ENCODE assay signal across 13 cellular contexts in the genomic region with DNA sequence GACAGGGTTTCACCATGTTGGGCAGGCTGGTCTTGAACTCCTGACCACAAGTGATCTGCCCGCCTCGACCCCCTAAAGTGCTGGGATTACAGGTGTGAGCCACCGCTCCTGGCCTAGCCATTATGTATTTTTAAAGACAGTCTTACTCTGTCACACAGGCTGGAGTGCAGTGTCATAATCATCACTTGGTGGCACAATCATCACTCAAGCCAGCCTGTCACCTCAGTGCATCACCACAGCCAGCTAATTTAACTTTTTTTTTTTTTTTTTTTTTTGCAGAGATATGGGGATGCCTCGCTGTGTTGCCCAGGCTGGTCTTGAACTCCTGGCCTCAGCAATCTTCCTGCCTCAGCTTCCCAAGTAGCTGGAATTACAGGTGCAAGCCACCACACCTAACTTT. TPM values are rescaled to one million over a fixed set of nuclear protein-coding genes. Genes with fewer than 3 reads are reported as not detected.
A peak's percentile ranks its signal among the peaks of the same experiment; 100 is the strongest.
DNase-seq lines count a peak whose midpoint lies in the region; ATAC-seq and TF ChIP-seq lines count a peak whose summit lies in the region.
"Not testable (repeated sequence)": the region's sequence is repeated elsewhere in the genome, so short reads cannot be mapped to it uniquely, and the experiment has no call there.
"Had no signal": no experiment of that assay in that cellular context is flagged by ENCODE, and none has a peak within 500 bp of the region (broad histone marks: within the 10 kb centered on the region; RNA-seq: fewer than 3 reads in every experiment).

No MANE protein-coding gene starts in this region.

- not testable (repeated sequence) for H3K4me3 Mint-ChIP-seq in T-helper 1 cell treated with Interleukin-12 subunit alpha and Interleukin-12 subunit beta and Interleukin-4 antibody, amounts not matched to agents 30 μg/mL and 1 μg/mL, for 36 hours; activated CD4-positive, alpha-beta T cell treated with anti-CD3 and anti-CD28 coated beads, Interleukin-2, amount 10 ng/mL, durations not matched to agents 24 days and 14 days; activated CD8-positive, alpha-beta T cell treated with anti-CD3 and anti-CD28 coated beads for 36 hours; activated T-cell treated with anti-CD3 and anti-CD28 coated beads, Interleukin-2, amount 50 U/mL, for 24 hours; activated T-helper 17 cell treated with anti-CD3 and anti-CD28 coated beads, Interleukin-2, amount 50 U/mL, for 72 hours
- peak overlapping the region; percentile 67 for H3K4me3 Mint-ChIP-seq in natural killer cell treated with Interleukin-12 subunit alpha and Interleukin-12 subunit beta and Interleukin-15 and Interleukin-18, amount 100 ng/mL, for 72 hours

- peak overlapping the region; percentile 85 for H3K27ac Mint-ChIP-seq in T-helper 1 cell treated with Interleukin-12 subunit alpha and Interleukin-12 subunit beta and Interleukin-4 antibody, amounts not matched to agents 30 μg/mL and 1 μg/mL, for 36 hours
- H3K27ac Mint-ChIP-seq in activated CD4-positive, alpha-beta T cell treated with anti-CD3 and anti-CD28 coated beads, Interleukin-2, amount 10 ng/mL, durations not matched to agents 24 days and 14 days, result peak overlapping the region; percentile 65
- H3K27ac Mint-ChIP-seq in activated CD8-positive, alpha-beta T cell treated with anti-CD3 and anti-CD28 coated beads for 36 hours, result peak overlapping the region; percentile 52
- peak overlapping the region; percentile 88 for H3K27ac Mint-ChIP-seq in activated T-cell treated with anti-CD3 and anti-CD28 coated beads, Interleukin-2, amount 50 U/mL, for 24 hours
- peak overlapping the region; percentile 94 for H3K27ac Mint-ChIP-seq in activated T-helper 17 cell treated with anti-CD3 and anti-CD28 coated beads, Interleukin-2, amount 50 U/mL, for 72 hours
- peak overlapping the region in 1 of 2 donors; percentile 65 for H3K27ac Mint-ChIP-seq in activated naive CD4-positive, alpha-beta T cell treated with anti-CD3 and anti-CD28 coated beads, Interleukin-2, amount 50 U/mL, for 72 hours
- H3K27ac Mint-ChIP-seq in natural killer cell treated with Interleukin-12 subunit alpha and Interleukin-12 subunit beta and Interleukin-15 and Interleukin-18, amount 100 ng/mL, for 72 hours, result peak overlapping the region; percentile 92 to 94

- CTCF ChIA-PET in activated CD8-positive, alpha-beta T cell treated with anti-CD3 and anti-CD28 coated beads for 36 hours (lab: Charles Lee), result interaction anchor here (0.9 kb wide), 2 partner anchors 11 kb away, joined by 3 to 4 read pairs; a partner anchor contains a TSS

- intact Hi-C loops in activated CD4-positive, alpha-beta T cell treated with anti-CD3 and anti-CD28 coated beads, Interleukin-2, amount 10 ng/mL, durations not matched to agents 24 days and 14 days (cut with micrococcal nuclease); activated CD8-positive, alpha-beta T cell treated with anti-CD3 and anti-CD28 coated beads for 36 hours (cut with micrococcal nuclease); Right ventricle myocardium superior (cut with DNase I): not testable (repeated sequence)

- peaks cover 37% of the 10 kb centered on the region for H3K36me3 Mint-ChIP-seq in T-helper 1 cell treated with Interleukin-12 subunit alpha and Interleukin-12 subunit beta and Interleukin-4 antibody, amounts not matched to agents 30 μg/mL and 1 μg/mL, for 36 hours (ENCODE audit: low read depth)
- peaks cover 50% of the 10 kb centered on the region for H3K36me3 Mint-ChIP-seq in activated CD4-positive, alpha-beta T cell treated with anti-CD3 and anti-CD28 coated beads, Interleukin-2, amount 10 ng/mL, durations not matched to agents 24 days and 14 days (ENCODE audit: low read depth)
- peaks cover 54% of the 10 kb centered on the region for H3K36me3 Mint-ChIP-seq in activated CD8-positive, alpha-beta T cell treated with anti-CD3 and anti-CD28 coated beads for 36 hours (ENCODE audit: low read depth)
- peaks cover 95% of the 10 kb centered on the region for H3K36me3 Mint-ChIP-seq in activated T-cell treated with anti-CD3 and anti-CD28 coated beads, Interleukin-2, amount 50 U/mL, for 24 hours (ENCODE audit: low read depth)
- peaks cover 100% of the 10 kb centered on the region for H3K36me3 Mint-ChIP-seq in activated T-helper 17 cell treated with anti-CD3 and anti-CD28 coated beads, Interleukin-2, amount 50 U/mL, for 72 hours (ENCODE audit: low read depth)
- peaks cover 11 to 14% of the 10 kb centered on the region in 2 donors for H3K36me3 Mint-ChIP-seq in activated naive CD4-positive, alpha-beta T cell treated with anti-CD3 and anti-CD28 coated beads, Interleukin-2, amount 50 U/mL, for 72 hours
- H3K36me3 Mint-ChIP-seq in natural killer cell treated with Interleukin-12 subunit alpha and Interleukin-12 subunit beta and Interleukin-15 and Interleukin-18, amount 100 ng/mL, for 72 hours, result not testable (repeated sequence)

- DNase-seq in activated CD4-positive, alpha-beta T cell treated with anti-CD3 and anti-CD28 coated beads, Interleukin-2, amount 10 ng/mL, durations not matched to agents 24 days and 14 days; activated CD8-positive, alpha-beta T cell treated with anti-CD3 and anti-CD28 coated beads for 36 hours; activated T-cell treated with anti-CD3 and anti-CD28 coated beads, Interleukin-2, amount 50 U/mL, for 24 hours; activated naive CD4-positive, alpha-beta T cell treated with anti-CD3 and anti-CD28 coated beads, Interleukin-2, amount 50 U/mL, for 72 hours (ENCODE audit: low spot score in 2 of 2); natural killer cell treated with Interleukin-12 subunit alpha and Interleukin-12 subunit beta and Interleukin-15 and Interleukin-18, amount 100 ng/mL, for 72 hours (ENCODE audit: low spot score): not testable (repeated sequence)
- DNase-seq in Right ventricle myocardium superior, result peak; percentile 17

- TF ChIP-seq CTCF in activated CD8-positive, alpha-beta T cell treated with anti-CD3 and anti-CD28 coated beads for 36 hours (IDR thresholded peaks at IDR 0.05), result not testable (repeated sequence)

- ATAC-seq in activated CD8-positive, alpha-beta T cell treated with anti-CD3 and anti-CD28 coated beads for 36 hours, result peak; percentile 21
- ATAC-seq in activated T-helper 17 cell treated with anti-CD3 and anti-CD28 coated beads, Interleukin-2, amount 50 U/mL, for 72 hours (replicated peaks), result peak; percentile 49
- peak; percentile 16 to 26 for ATAC-seq in activated naive CD4-positive, alpha-beta T cell treated with anti-CD3 and anti-CD28 coated beads, Interleukin-2, amount 50 U/mL, for 72 hours
- ATAC-seq in Right ventricle myocardium superior (ENCODE audit: poor library complexity), result not testable (repeated sequence)
- ATAC-seq in natural killer cell treated with Interleukin-12 subunit alpha and Interleukin-12 subunit beta and Interleukin-15 and Interleukin-18, amount 100 ng/mL, for 72 hours, result peak; percentile 58 to 65

- H3K4me1 Mint-ChIP-seq in T-helper 1 cell treated with Interleukin-12 subunit alpha and Interleukin-12 subunit beta and Interleukin-4 antibody, amounts not matched to agents 30 μg/mL and 1 μg/mL, for 36 hours (ENCODE audit: low read depth), result peaks cover 20% of the 10 kb centered on the region
- H3K4me1 Mint-ChIP-seq in activated CD4-positive, alpha-beta T cell treated with anti-CD3 and anti-CD28 coated beads, Interleukin-2, amount 10 ng/mL, durations not matched to agents 24 days and 14 days; activated CD8-positive, alpha-beta T cell treated with anti-CD3 and anti-CD28 coated beads for 36 hours (ENCODE audit: low read depth); activated T-helper 17 cell treated with anti-CD3 and anti-CD28 coated beads, Interleukin-2, amount 50 U/mL, for 72 hours: not testable (repeated sequence)
- peaks cover 14% of the 10 kb centered on the region for H3K4me1 Mint-ChIP-seq in activated T-cell treated with anti-CD3 and anti-CD28 coated beads, Interleukin-2, amount 50 U/mL, for 24 hours (ENCODE audit: low read depth)
- peaks cover 20 to 22% of the 10 kb centered on the region in 2 donors for H3K4me1 Mint-ChIP-seq in natural killer cell treated with Interleukin-12 subunit alpha and Interleukin-12 subunit beta and Interleukin-15 and Interleukin-18, amount 100 ng/mL, for 72 hours (ENCODE audit: low read depth in 2 of 2)

- H3K9me3 Mint-ChIP-seq in T-helper 1 cell treated with Interleukin-12 subunit alpha and Interleukin-12 subunit beta and Interleukin-4 antibody, amounts not matched to agents 30 μg/mL and 1 μg/mL, for 36 hours; activated CD4-positive, alpha-beta T cell treated with anti-CD3 and anti-CD28 coated beads, Interleukin-2, amount 10 ng/mL, durations not matched to agents 24 days and 14 days; activated CD8-positive, alpha-beta T cell treated with anti-CD3 and anti-CD28 coated beads for 36 hours; activated T-cell treated with anti-CD3 and anti-CD28 coated beads, Interleukin-2, amount 50 U/mL, for 24 hours; activated T-helper 17 cell treated with anti-CD3 and anti-CD28 coated beads, Interleukin-2, amount 50 U/mL, for 72 hours; activated naive CD4-positive, alpha-beta T cell treated with anti-CD3 and anti-CD28 coated beads, Interleukin-2, amount 50 U/mL, for 72 hours; natural killer cell treated with Interleukin-12 subunit alpha and Interleukin-12 subunit beta and Interleukin-15 and Interleukin-18, amount 100 ng/mL, for 72 hours: not testable (repeated sequence)

- not testable (repeated sequence) for H3K27me3 Mint-ChIP-seq in T-helper 1 cell treated with Interleukin-12 subunit alpha and Interleukin-12 subunit beta and Interleukin-4 antibody, amounts not matched to agents 30 μg/mL and 1 μg/mL, for 36 hours (ENCODE audit: low read depth); activated CD4-positive, alpha-beta T cell treated with anti-CD3 and anti-CD28 coated beads, Interleukin-2, amount 10 ng/mL, durations not matched to agents 24 days and 14 days; activated CD8-positive, alpha-beta T cell treated with anti-CD3 and anti-CD28 coated beads for 36 hours; activated T-cell treated with anti-CD3 and anti-CD28 coated beads, Interleukin-2, amount 50 U/mL, for 24 hours; activated T-helper 17 cell treated with anti-CD3 and anti-CD28 coated beads, Interleukin-2, amount 50 U/mL, for 72 hours; natural killer cell treated with Interleukin-12 subunit alpha and Interleukin-12 subunit beta and Interleukin-15 and Interleukin-18, amount 100 ng/mL, for 72 hours

- POLR2A ChIA-PET in activated CD8-positive, alpha-beta T cell treated with anti-CD3 and anti-CD28 coated beads for 36 hours (lab: Charles Lee), result interaction anchor here (1.0 kb wide), 1 partner anchor 12 kb away, joined by 3 read pairs; a partner anchor contains a TSS

RNA-seq across cellular contexts. Expression of a gene that starts 11.4 kb away (rescaled TPM):
- 108 and 110 TPM in 2 replicates for total RNA-seq in activated CD4-positive, alpha-beta T cell treated with anti-CD3 and anti-CD28 coated beads, Interleukin-2, amount 10 ng/mL, durations not matched to agents 24 days and 14 days
- 100 to 1,000 TPM; 158 to 162 TPM for total RNA-seq in activated CD8-positive, alpha-beta T cell treated with anti-CD3 and anti-CD28 coated beads for 36 hours
- 100 to 1,000 TPM in 1 of 2 donors, 10 to 100 TPM in 1; 96.0 to 112 TPM for total RNA-seq in activated T-helper 17 cell treated with anti-CD3 and anti-CD28 coated beads, Interleukin-2, amount 50 U/mL, for 72 hours
- total RNA-seq in activated naive CD4-positive, alpha-beta T cell treated with anti-CD3 and anti-CD28 coated beads, Interleukin-2, amount 50 U/mL, for 72 hours, result 100 to 1,000 TPM in 1 of 2 donors, 10 to 100 TPM in 1; 71.2 to 162 TPM
- 337 TPM for total RNA-seq in Right ventricle myocardium superior
- total RNA-seq in natural killer cell treated with Interleukin-12 subunit alpha and Interleukin-12 subunit beta and Interleukin-15 and Interleukin-18, amount 100 ng/mL, for 72 hours, result 10 to 100 TPM; 60.5 to 96.1 TPM

RNA-seq across cellular contexts. Expression of a gene that starts 24.1 kb away (rescaled TPM):
- 1.5 and 2.3 TPM in 2 replicates for total RNA-seq in activated CD4-positive, alpha-beta T cell treated with anti-CD3 and anti-CD28 coated beads, Interleukin-2, amount 10 ng/mL, durations not matched to agents 24 days and 14 days
- 10 to 100 TPM; 10.2 to 10.4 TPM for total RNA-seq in activated CD8-positive, alpha-beta T cell treated with anti-CD3 and anti-CD28 coated beads for 36 hours
- 1 to 10 TPM; 2.7 to 5.9 TPM for total RNA-seq in activated T-helper 17 cell treated with anti-CD3 and anti-CD28 coated beads, Interleukin-2, amount 50 U/mL, for 72 hours
- total RNA-seq in activated naive CD4-positive, alpha-beta T cell treated with anti-CD3 and anti-CD28 coated beads, Interleukin-2, amount 50 U/mL, for 72 hours, result 1 to 10 TPM; 3.7 to 7.1 TPM
- total RNA-seq in Right ventricle myocardium superior, result 0.35 TPM
- 1 to 10 TPM; 2.1 to 2.5 TPM for total RNA-seq in natural killer cell treated with Interleukin-12 subunit alpha and Interleukin-12 subunit beta and Interleukin-15 and Interleukin-18, amount 100 ng/mL, for 72 hours

RNA-seq across cellular contexts. Expression of a gene that starts 27.7 kb away (rescaled TPM):
- total RNA-seq in activated CD4-positive, alpha-beta T cell treated with anti-CD3 and anti-CD28 coated beads, Interleukin-2, amount 10 ng/mL, durations not matched to agents 24 days and 14 days, result not detected in 2 replicates
- total RNA-seq in activated CD8-positive, alpha-beta T cell treated with anti-CD3 and anti-CD28 coated beads for 36 hours, result not detected
- total RNA-seq in activated T-helper 17 cell treated with anti-CD3 and anti-CD28 coated beads, Interleukin-2, amount 50 U/mL, for 72 hours, result not detected
- not detected for total RNA-seq in activated naive CD4-positive, alpha-beta T cell treated with anti-CD3 and anti-CD28 coated beads, Interleukin-2, amount 50 U/mL, for 72 hours
- 113 TPM for total RNA-seq in Right ventricle myocardium superior
- total RNA-seq in natural killer cell treated with Interleukin-12 subunit alpha and Interleukin-12 subunit beta and Interleukin-15 and Interleukin-18, amount 100 ng/mL, for 72 hours, result not detected
- total RNA-seq: B cell; Caco-2; CD4-positive, CD25-positive, alpha-beta regulatory T cell; CD8-positive, alpha-beta T cell; HFFc6 had no signal

Comparison
In these comparisons a context has a peak if more than half of its experiments do, and no peak if none do; other contexts are left out.
1. RNA of a gene that starts 27.7 kb away (total RNA-seq): 113 TPM in Right ventricle myocardium superior (single experiment); not detected in activated CD4-positive, alpha-beta T cell treated with anti-CD3 and anti-CD28 coated beads, Interleukin-2, amount 10 ng/mL, durations not matched to agents 24 days and 14 days, not detected in activated CD8-positive, alpha-beta T cell treated with anti-CD3 and anti-CD28 coated beads for 36 hours, not detected in activated T-helper 17 cell treated with anti-CD3 and anti-CD28 coated beads, Interleukin-2, amount 50 U/mL, for 72 hours, not detected in activated naive CD4-positive, alpha-beta T cell treated with anti-CD3 and anti-CD28 coated beads, Interleukin-2, amount 50 U/mL, for 72 hours and not detected in natural killer cell treated with Interleukin-12 subunit alpha and Interleukin-12 subunit beta and Interleukin-15 and Interleukin-18, amount 100 ng/mL, for 72 hours; every median in the first group is over 100 times any median in the second.